27 cellular contexts compared by ENCODE assay signal in the genomic region with DNA sequence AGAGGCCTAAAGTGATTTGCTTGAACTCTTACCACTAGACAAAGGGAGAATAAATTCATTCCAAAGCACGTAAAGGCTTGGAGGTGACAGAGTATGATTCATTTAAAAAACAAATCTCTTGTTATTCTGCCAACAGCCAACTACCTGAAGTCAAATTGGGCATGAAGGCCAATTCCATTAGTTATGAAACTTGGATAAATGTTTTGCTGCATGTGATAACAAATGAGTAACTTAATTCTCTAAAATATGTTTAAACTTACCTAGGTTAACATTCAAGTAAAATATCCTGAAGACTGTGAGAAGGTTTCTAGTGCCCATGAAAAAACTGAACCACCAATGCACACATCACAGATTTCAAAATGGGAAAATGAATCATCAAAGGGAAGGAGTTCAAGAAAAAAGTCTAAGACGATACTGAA.
DNase-seq lines count a peak whose midpoint lies in the region; ATAC-seq and TF ChIP-seq lines count a peak whose summit lies in the region.
"Had no signal": no experiment of that assay in that cellular context is flagged by ENCODE, and none has a peak within 500 bp of the region (broad histone marks: within the 10 kb centered on the region; RNA-seq: fewer than 3 reads in every experiment).

No MANE protein-coding gene starts in this region.

- H3K27ac ChIP-seq in RWPE2 (ENCODE audit: poor library complexity, severe bottlenecking) (peak overlapping the region; percentile 52), neural progenitor cell (no peak overlapping the region)
- H3K27ac ChIP-seq: transverse colon, VCaP had no signal

- no peaks in the 10 kb centered on the region for H3K4me1 Mint-ChIP-seq in T-cell
- H3K4me1 Mint-ChIP-seq in neural progenitor cell = no peaks in the 10 kb centered on the region
- H3K4me1 Mint-ChIP-seq: activated T-helper 17 cell treated with anti-CD3 and anti-CD28 coated beads, Interleukin-2, amount 50 U/mL, for 72 hours; endodermal cell; stimulated activated effector memory CD8-positive, alpha-beta T cell treated with anti-CD3 and anti-CD28 coated beads, Interleukin-12 subunit alpha, Interleukin-12 subunit beta, amount 100 ng/mL, for 72 hours had no signal

- H3K79me2 ChIP-seq in neural progenitor cell (ENCODE audit: low read depth) = no peaks in the 10 kb centered on the region

- no peak overlapping the region for H3K4me3 ChIP-seq in RWPE2 (ENCODE audit: severe bottlenecking)
- no peak overlapping the region for H3K4me3 ChIP-seq in epithelial cell of esophagus (ENCODE audit: low read length)
- H3K4me3 ChIP-seq in neural progenitor cell = no peak overlapping the region
- H3K4me3 ChIP-seq: K562, lung, MG63, transverse colon had no signal

- POLR2A ChIA-PET in T-cell (lab: Charles Lee) = no interaction called here

- H3K27ac Mint-ChIP-seq in T-cell (no peak overlapping the region), neural progenitor cell (no peak overlapping the region)
- H3K27ac Mint-ChIP-seq: activated T-helper 17 cell treated with anti-CD3 and anti-CD28 coated beads, Interleukin-2, amount 50 U/mL, for 72 hours; dendritic cell treated with granulocyte-macrophage colony-stimulating factor and Interleukin-4, amounts not matched to agents 40 ng/mL and 50 ng/mL, for 4 days; endodermal cell; natural killer cell treated with Interleukin-12 subunit alpha and Interleukin-12 subunit beta and Interleukin-15 and Interleukin-18, amount 100 ng/mL, for 72 hours; stimulated activated effector memory CD8-positive, alpha-beta T cell treated with anti-CD3 and anti-CD28 coated beads, Interleukin-12 subunit alpha, Interleukin-12 subunit beta, amount 100 ng/mL, for 72 hours had no signal

- no peak for TF ChIP-seq CTCF in RWPE2 (IDR thresholded peaks at IDR 0.05; ENCODE audit: poor library complexity, severe bottlenecking)
- no peak for TF ChIP-seq CTCF in epithelial cell of esophagus (IDR thresholded peaks at IDR 0.05; ENCODE audit: insufficient read depth, low read depth, low read length, missing control alignments)
- no peak for TF ChIP-seq CTCF in neural progenitor cell (IDR thresholded peaks at IDR 0.05)

- no peaks in the 10 kb centered on the region for H3K27me3 ChIP-seq in RWPE2 (ENCODE audit: insufficient read depth, poor library complexity, severe bottlenecking)
- no peaks in the 10 kb centered on the region for H3K27me3 ChIP-seq in neural progenitor cell
- H3K27me3 ChIP-seq: MG63, transverse colon had no signal

- H3K9me3 Mint-ChIP-seq in T-cell = peaks cover 0 to 6% (median 6%) of the 10 kb centered on the region in 3 donors
- H3K9me3 Mint-ChIP-seq in neural progenitor cell = no peaks in the 10 kb centered on the region
- H3K9me3 Mint-ChIP-seq: endodermal cell had no signal

- H2AFZ ChIP-seq in neural progenitor cell (replicated peaks) = no peak overlapping the region

- CTCF ChIA-PET in T-cell (lab: Charles Lee) = no interaction called here

- H3F3A ChIP-seq in neural progenitor cell (ENCODE audit: low read depth) = no peaks in the 10 kb centered on the region

- H3K36me3 ChIP-seq in RWPE2 (ENCODE audit: low read depth) = no peaks in the 10 kb centered on the region
- H3K36me3 ChIP-seq in neural progenitor cell = no peaks in the 10 kb centered on the region
- H3K36me3 ChIP-seq: MG63, transverse colon had no signal

- no peak overlapping the region for H3K4me3 Mint-ChIP-seq in T-cell
- no peak overlapping the region for H3K4me3 Mint-ChIP-seq in neural progenitor cell
- H3K4me3 Mint-ChIP-seq: activated T-helper 17 cell treated with anti-CD3 and anti-CD28 coated beads, Interleukin-2, amount 50 U/mL, for 72 hours; dendritic cell treated with granulocyte-macrophage colony-stimulating factor and Interleukin-4, amounts not matched to agents 40 ng/mL and 50 ng/mL, for 4 days; endodermal cell; natural killer cell treated with Interleukin-12 subunit alpha and Interleukin-12 subunit beta and Interleukin-15 and Interleukin-18, amount 100 ng/mL, for 72 hours; stimulated activated effector memory CD8-positive, alpha-beta T cell treated with anti-CD3 and anti-CD28 coated beads, Interleukin-12 subunit alpha, Interleukin-12 subunit beta, amount 100 ng/mL, for 72 hours had no signal

- peaks cover 21% of the 10 kb centered on the region for H3K4me1 ChIP-seq in RWPE2 (ENCODE audit: insufficient read depth, poor library complexity, severe bottlenecking)
- no peaks in the 10 kb centered on the region for H3K4me1 ChIP-seq in neural progenitor cell
- H3K4me1 ChIP-seq: transverse colon had no signal

- peak; percentile 91 for ATAC-seq in RWPE2 (ENCODE audit: low read depth)
- no peak for ATAC-seq in HG02588 (IDR thresholded peaks at IDR 0.05; ENCODE audit: unreplicated experiment)
- ATAC-seq in GM18907 (IDR thresholded peaks at IDR 0.05; ENCODE audit: unreplicated experiment) = no peak
- ATAC-seq in T-cell (replicated peaks in 1 of 4) = no peak
- ATAC-seq: activated T-helper 17 cell treated with anti-CD3 and anti-CD28 coated beads, Interleukin-2, amount 50 U/mL, for 72 hours; K562; natural killer cell treated with Interleukin-12 subunit alpha and Interleukin-12 subunit beta and Interleukin-15 and Interleukin-18, amount 100 ng/mL, for 72 hours; Panc1; stimulated activated effector memory CD8-positive, alpha-beta T cell treated with anti-CD3 and anti-CD28 coated beads, Interleukin-12 subunit alpha, Interleukin-12 subunit beta, amount 100 ng/mL, for 72 hours had no signal

- no peaks in the 10 kb centered on the region for H3K36me3 Mint-ChIP-seq in T-cell
- no peaks in the 10 kb centered on the region for H3K36me3 Mint-ChIP-seq in neural progenitor cell
- H3K36me3 Mint-ChIP-seq: natural killer cell treated with Interleukin-12 subunit alpha and Interleukin-12 subunit beta and Interleukin-15 and Interleukin-18, amount 100 ng/mL, for 72 hours; stimulated activated effector memory CD8-positive, alpha-beta T cell treated with anti-CD3 and anti-CD28 coated beads, Interleukin-12 subunit alpha, Interleukin-12 subunit beta, amount 100 ng/mL, for 72 hours had no signal

- H3K9ac ChIP-seq in neural progenitor cell = no peak overlapping the region

- H3K27me3 Mint-ChIP-seq in T-cell (peaks cover 0 to 4% of the 10 kb centered on the region in 2 donors), neural progenitor cell (ENCODE audit: insufficient read depth, low read depth) (no peaks in the 10 kb centered on the region)
- H3K27me3 Mint-ChIP-seq: dendritic cell treated with granulocyte-macrophage colony-stimulating factor and Interleukin-4, amounts not matched to agents 40 ng/mL and 50 ng/mL, for 4 days; natural killer cell treated with Interleukin-12 subunit alpha and Interleukin-12 subunit beta and Interleukin-15 and Interleukin-18, amount 100 ng/mL, for 72 hours had no signal

- no peaks in the 10 kb centered on the region for H4K20me1 ChIP-seq in neural progenitor cell (ENCODE audit: low read depth)

- H3K9me3 ChIP-seq in RWPE2 (ENCODE audit: severe bottlenecking) = peaks cover 2% of the 10 kb centered on the region
- no peaks in the 10 kb centered on the region for H3K9me3 ChIP-seq in neural progenitor cell (ENCODE audit: low read depth)
- H3K9me3 ChIP-seq: MG63, transverse colon had no signal

- DNase-seq in RWPE2 (ENCODE audit: low spot score) (no peak), epithelial cell of esophagus (ENCODE audit: low read depth) (peak; percentile 87), iris pigment epithelial cell (ENCODE audit: low read depth) (peak; percentile 31), T-cell (no peak), neural progenitor cell (ENCODE audit: low spot score) (no peak)
- DNase-seq: activated CD4-positive, alpha-beta T cell treated with anti-CD3 and anti-CD28 coated beads for 4 hours; activated naive CD4-positive, alpha-beta T cell treated with anti-CD3 and anti-CD28 coated beads, Interleukin-2, amount 50 U/mL, for 16 hours; amniotic stem cell; C1 segment of cervical spinal cord; endodermal cell; head of caudate nucleus; MG63; NCI-H1417 treated with DMSO at 0.1 percent for 48 hours; NCI-H2029 treated with DMSO at 0.1 percent for 48 hours; NCI-H526 treated with DMSO at 0.1 percent for 48 hours; SIG-M5; transverse colon had no signal

- no peak overlapping the region for H3K4me2 ChIP-seq in neural progenitor cell

Comparison
In these comparisons a context has a peak if more than half of its experiments do, and no peak if none do; other contexts are left out.
1. DNase-seq: peak in epithelial cell of esophagus (single experiment) and iris pigment epithelial cell (single experiment); none in RWPE2 (single experiment), T-cell (0 of 34) and neural progenitor cell (single experiment).